ENCODE assay signal across 7 cellular contexts in the genomic region with DNA sequence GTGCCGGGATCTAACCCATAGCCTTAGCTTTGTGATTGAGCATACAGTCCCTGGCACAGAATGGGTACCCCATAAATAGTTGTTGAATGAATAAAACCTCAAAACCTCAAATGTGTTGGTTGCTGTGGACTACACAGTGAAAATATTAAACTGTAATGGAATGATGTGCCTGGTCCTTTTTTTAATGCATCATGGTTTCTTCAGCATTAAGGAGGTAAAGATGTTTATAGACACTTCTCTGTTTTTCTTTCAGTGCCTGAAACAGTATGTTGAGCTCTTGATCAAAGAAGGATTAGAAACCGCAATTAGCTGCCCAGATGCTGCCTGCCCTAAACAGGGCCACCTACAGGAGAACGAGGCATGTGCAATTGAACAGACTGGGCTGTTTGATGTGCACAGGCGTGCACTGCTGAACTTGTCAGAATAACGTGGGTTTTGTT.
A peak's percentile ranks its signal among the peaks of the same experiment; 100 is the strongest.
DNase-seq lines count a peak whose midpoint lies in the region; ATAC-seq and TF ChIP-seq lines count a peak whose summit lies in the region.

No MANE protein-coding gene starts in this region.

- H3K9me3 ChIP-seq in H9 (ENCODE audit: control insufficient read depth, low read depth, low read length) (no peaks in the 10 kb centered on the region), OCI-LY7 (ENCODE audit: low read length) (no peaks in the 10 kb centered on the region), mammary epithelial cell (replicated peaks; ENCODE audit: insufficient read depth, low read length) (no peaks in the 10 kb centered on the region)

- no peak overlapping the region for H3K18ac ChIP-seq in H9 (ENCODE audit: insufficient read length, low read depth, low read length)

- CTCF ChIA-PET in OCI-LY7 (lab: Charles Lee; ENCODE audit: unreplicated experiment): interaction anchor here (0.6 to 1.7 kb wide), 2 partner anchors 18 to 822 kb away, joined by 3 to 5 read pairs; no protein-coding TSS in a partner anchor
- CTCF ChIA-PET in mammary epithelial cell (lab: Charles Lee; ENCODE audit: low non-redundant PET): no interaction called here

- peaks cover 20 to 23% of the 10 kb centered on the region in 2 experiments for H3K4me1 Mint-ChIP-seq in H9
- peaks cover 26 to 40% (median 33%) of the 10 kb centered on the region in 4 donors for H3K4me1 Mint-ChIP-seq in naive thymus-derived CD8-positive, alpha-beta T cell
- peaks cover 11% of the 10 kb centered on the region for H3K4me1 Mint-ChIP-seq in stimulated activated memory B cell treated with anti-CD40 and anti-IgM and Interleukin-4, amounts not matched to agents 10 μg/mL and 1 μg/mL and 100 μg/mL, for 72 hours

- in situ Hi-C loops in mammary epithelial cell (cut with MboI; ENCODE audit: low sequenced_read_pairs in 2 of 2): no loop called here

- H3K23me2 ChIP-seq in H9 (ENCODE audit: insufficient read length, low read depth, low read length, poor library complexity, severe bottlenecking): no peaks in the 10 kb centered on the region

- H3K27ac Mint-ChIP-seq in H9: no peak overlapping the region
- H3K27ac Mint-ChIP-seq in naive thymus-derived CD8-positive, alpha-beta T cell: peak overlapping the region in 6 of 10 donors; percentile 5 to 68 (median 30)
- H3K27ac Mint-ChIP-seq in stimulated activated memory B cell treated with anti-CD40 and anti-IgM and Interleukin-4, amounts not matched to agents 10 μg/mL and 1 μg/mL and 100 μg/mL, for 72 hours: no peak overlapping the region

- H3K4me3 Mint-ChIP-seq in H9: no peak overlapping the region
- H3K4me3 Mint-ChIP-seq in naive thymus-derived CD8-positive, alpha-beta T cell: no peak overlapping the region
- H3K4me3 Mint-ChIP-seq in stimulated activated memory B cell treated with anti-CD40 and anti-IgM and Interleukin-4, amounts not matched to agents 10 μg/mL and 1 μg/mL and 100 μg/mL, for 72 hours: no peak overlapping the region

- peak; percentile 72 to 83 for ATAC-seq in naive thymus-derived CD8-positive, alpha-beta T cell
- no peak for ATAC-seq in stimulated activated memory B cell treated with anti-CD40 and anti-IgM and Interleukin-4, amounts not matched to agents 10 μg/mL and 1 μg/mL and 100 μg/mL, for 72 hours

- H3K9ac ChIP-seq in H9 (ENCODE audit: extremely low read depth, insufficient read length, low read length): no peak overlapping the region
- H3K9ac ChIP-seq in mammary epithelial cell (ENCODE audit: insufficient read depth, low read length): no peak overlapping the region

- no peaks in the 10 kb centered on the region for H4K20me1 ChIP-seq in H9 (ENCODE audit: control insufficient read depth, insufficient read depth, insufficient read length)
- no peaks in the 10 kb centered on the region for H4K20me1 ChIP-seq in OCI-LY7 (ENCODE audit: insufficient read depth, low read length)
- H4K20me1 ChIP-seq in mammary epithelial cell (ENCODE audit: insufficient read depth, low read length): no peaks in the 10 kb centered on the region

- H4K91ac ChIP-seq in H9 (ENCODE audit: insufficient read length, low read depth, low read length): no peak overlapping the region

- H3K27me3 Mint-ChIP-seq in H9 (ENCODE audit: low read depth): no peaks in the 10 kb centered on the region; the same call in 1 of the 2 replicates
- H3K27me3 Mint-ChIP-seq in naive thymus-derived CD8-positive, alpha-beta T cell: no peaks in the 10 kb centered on the region
- H3K27me3 Mint-ChIP-seq in stimulated activated memory B cell treated with anti-CD40 and anti-IgM and Interleukin-4, amounts not matched to agents 10 μg/mL and 1 μg/mL and 100 μg/mL, for 72 hours: no peaks in the 10 kb centered on the region

- H2BK15ac ChIP-seq in H9 (ENCODE audit: low read depth, low read length): no peak overlapping the region

- H2AK5ac ChIP-seq in H9 (ENCODE audit: insufficient read length, low read length): no peak overlapping the region

- H3K27me3 ChIP-seq in H9 (ENCODE audit: insufficient read depth, low read length): no peaks in the 10 kb centered on the region
- no peaks in the 10 kb centered on the region for H3K27me3 ChIP-seq in mammary epithelial cell (ENCODE audit: insufficient read depth, low read length)

- BruUV-seq in OCI-LY7 (replicated peaks; lab: Mats Ljungman, UMichigan) (no TSS peak), mammary epithelial cell (replicated peaks; lab: Mats Ljungman, UMichigan) (no TSS peak)

- H3K36me3 Mint-ChIP-seq in H9 (ENCODE audit: insufficient read depth in 1 of 3, low read depth in 3 of 3): no peaks in the 10 kb centered on the region
- H3K36me3 Mint-ChIP-seq in naive thymus-derived CD8-positive, alpha-beta T cell: peaks cover 0 to 49% (median 4%) of the 10 kb centered on the region in 3 donors
- H3K36me3 Mint-ChIP-seq in stimulated activated memory B cell treated with anti-CD40 and anti-IgM and Interleukin-4, amounts not matched to agents 10 μg/mL and 1 μg/mL and 100 μg/mL, for 72 hours: no peaks in the 10 kb centered on the region

- no peaks in the 10 kb centered on the region for H3K9me3 Mint-ChIP-seq in H9
- H3K9me3 Mint-ChIP-seq in naive thymus-derived CD8-positive, alpha-beta T cell: no peaks in the 10 kb centered on the region
- no peaks in the 10 kb centered on the region for H3K9me3 Mint-ChIP-seq in stimulated activated memory B cell treated with anti-CD40 and anti-IgM and Interleukin-4, amounts not matched to agents 10 μg/mL and 1 μg/mL and 100 μg/mL, for 72 hours

- no peak overlapping the region for H3K4ac ChIP-seq in H9 (ENCODE audit: low read depth, low read length)

- H3T11ph ChIP-seq in H9 (ENCODE audit: low read length): no peak overlapping the region

- no peak overlapping the region for H2BK20ac ChIP-seq in H9 (ENCODE audit: low read depth, low read length, poor library complexity, severe bottlenecking)

- H3K4me1 ChIP-seq in H9 (ENCODE audit: insufficient read depth, low read length) (peaks cover 3% of the 10 kb centered on the region; the same call in 1 of the 2 replicates), OCI-LY7 (ENCODE audit: insufficient read depth, low read length, poor library complexity, severe bottlenecking) (no peaks in the 10 kb centered on the region), mammary epithelial cell (ENCODE audit: insufficient read depth, low read length) (peaks cover 8% of the 10 kb centered on the region)

- no peak overlapping the region for H2BK12ac ChIP-seq in H9 (ENCODE audit: insufficient read length, low read depth, low read length)

- peak; percentile 25 for DNase-seq in GM12865 (ENCODE audit: low read depth)
- no peak for DNase-seq in H9
- peak; percentile 36 for DNase-seq in OCI-LY7 (ENCODE audit: low spot score)
- no peak for DNase-seq in mammary epithelial cell
- DNase-seq in naive thymus-derived CD8-positive, alpha-beta T cell: peak in 6 of 10 donors; percentile 6 to 42 (median 35)
- DNase-seq in NK-92 treated with Interleukin-12 subunit alpha and Interleukin-12 subunit beta, amount 100 ng/mL, for 24 hours (lab: John Stamatoyannopoulos, UW): no peak

- H4K8ac ChIP-seq in H9 (replicated peaks; ENCODE audit: insufficient read length, low read depth, low read length): no peak overlapping the region

- no peaks in the 10 kb centered on the region for H3K9me2 ChIP-seq in OCI-LY7 (ENCODE audit: insufficient read depth, low read length)

- POLR2A ChIA-PET in OCI-LY7 (lab: Charles Lee): interaction anchor here (0.9 kb wide), 1 partner anchor 15 kb away, joined by 3 read pairs; no protein-coding TSS in a partner anchor
- POLR2A ChIA-PET in naive thymus-derived CD8-positive, alpha-beta T cell (lab: Charles Lee): interaction anchor here (1.1 kb wide), 1 partner anchor 17 kb away, joined by 3 read pairs; no protein-coding TSS in a partner anchor

- H3K79me2 ChIP-seq in H9 (ENCODE audit: insufficient read depth, low read length): no peaks in the 10 kb centered on the region
- H3K79me2 ChIP-seq in OCI-LY7 (ENCODE audit: insufficient read depth, low read depth, low read length): no peaks in the 10 kb centered on the region
- H3K79me2 ChIP-seq in mammary epithelial cell (ENCODE audit: insufficient read depth, low read length): no peaks in the 10 kb centered on the region

- H3K27ac ChIP-seq in H9 (ENCODE audit: insufficient read length, low read depth, low read length) (no peak overlapping the region), OCI-LY7 (ENCODE audit: low read depth, low read length, poor library complexity, severe bottlenecking) (no peak overlapping the region), mammary epithelial cell (ENCODE audit: insufficient read depth, low read depth, low read length) (no peak overlapping the region)

- H3K14ac ChIP-seq in H9 (ENCODE audit: insufficient read depth, low read length): no peak overlapping the region

- H2BK5ac ChIP-seq in H9 (ENCODE audit: insufficient read length, low read length): no peak overlapping the region

- no peak overlapping the region for H2BK120ac ChIP-seq in H9 (ENCODE audit: low read depth, low read length, poor library complexity, severe bottlenecking)

- H3K4me3 ChIP-seq in GM12865 (ENCODE audit: low read depth, low read length): no peak overlapping the region
- no peak overlapping the region for H3K4me3 ChIP-seq in OCI-LY7 (ENCODE audit: low read depth, low read length, poor library complexity, severe bottlenecking)
- H3K4me3 ChIP-seq in mammary epithelial cell (replicated peaks in 1 of 3; ENCODE audit: insufficient read depth in 1 of 3, low read depth in 2 of 3, low read length in 3 of 3): no peak overlapping the region

- H3K4me2 ChIP-seq in H9 (ENCODE audit: insufficient read depth, insufficient read length, low read length): no peak overlapping the region
- H3K4me2 ChIP-seq in OCI-LY7 (ENCODE audit: low read length): no peak overlapping the region
- H3K4me2 ChIP-seq in mammary epithelial cell (ENCODE audit: insufficient read depth, low read depth, low read length): no peak overlapping the region

- intact Hi-C loops in OCI-LY7 (cut with micrococcal nuclease; ENCODE audit: unreplicated experiment) (no loop called here), mammary epithelial cell (cut with micrococcal nuclease) (no loop called here)

- H3K56ac ChIP-seq in H9 (ENCODE audit: insufficient read length, low read depth, low read length): no peak overlapping the region

- H4K5ac ChIP-seq in H9 (ENCODE audit: insufficient read length, low read depth, low read length): no peak overlapping the region

- no peak overlapping the region for H2AFZ ChIP-seq in H9 (ENCODE audit: low read length)
- no peak overlapping the region for H2AFZ ChIP-seq in OCI-LY7 (ENCODE audit: low read length)
- H2AFZ ChIP-seq in mammary epithelial cell (ENCODE audit: low read depth, low read length): no peak overlapping the region

- dilution Hi-C loops in mammary epithelial cell (cut with HindIII; ENCODE audit: low sequenced_read_pairs): no loop called here

- no peaks in the 10 kb centered on the region for H3K79me1 ChIP-seq in H9 (ENCODE audit: insufficient read depth, low read depth, low read length, poor library complexity, severe bottlenecking)

- peak; percentile 37 for TF ChIP-seq CTCF in GM12865 (IDR thresholded peaks at IDR 0.05; ENCODE audit: insufficient read depth, low read depth, low read length, missing control alignments)
- peak; percentile 70 for TF ChIP-seq CTCF in H9 (conservative IDR thresholded peaks at IDR 0.05)
- TF ChIP-seq CTCF in OCI-LY7 (conservative IDR thresholded peaks at IDR 0.05; ENCODE audit: low read length): peak; percentile 77
- TF ChIP-seq CTCF in mammary epithelial cell (conservative IDR thresholded peaks at IDR 0.05 in 1 of 2, IDR thresholded peaks at IDR 0.05 in 1 of 2; ENCODE audit: extremely low read depth in 1 of 2, insufficient read depth in 1 of 2, low read depth in 1 of 2, low read length in 2 of 2): peak; percentile 25 to 26

- no CpG with 5 or more reads among the region's 5 CpGs for WGBS in H9 (ENCODE audit: extremely low coverage, insufficient read length, low lambda C conversion rate)
- 74% methylated on average over 5 of the region's 5 CpGs for whole genome bisulfite sequencing in mammary epithelial cell (ENCODE audit: low coverage, missing lambda C conversion rate)

- no peak overlapping the region for H3K23ac ChIP-seq in H9 (ENCODE audit: insufficient read length, low read depth, low read length)

- H3K36me3 ChIP-seq in OCI-LY7 (ENCODE audit: insufficient read depth, low read length): no peaks in the 10 kb centered on the region
- no peaks in the 10 kb centered on the region for H3K36me3 ChIP-seq in mammary epithelial cell (ENCODE audit: insufficient read depth, low read length)

Comparison
In these comparisons a context has a peak if more than half of its experiments do, and no peak if none do; other contexts are left out.
1. DNase-seq: peak in GM12865 (single experiment), OCI-LY7 (single experiment) and naive thymus-derived CD8-positive, alpha-beta T cell (6 of 10); none in H9 (single experiment), mammary epithelial cell (single experiment) and NK-92 treated with Interleukin-12 subunit alpha and Interleukin-12 subunit beta, amount 100 ng/mL, for 24 hours (single experiment).
2. CTCF ChIP-seq: peak in every context shown above with its lines; median percentile 77 in OCI-LY7; 70 in H9; 37 in GM12865; 26 in mammary epithelial cell.
3. H3K27ac Mint-ChIP-seq: peak in naive thymus-derived CD8-positive, alpha-beta T cell (6 of 10); none in H9 (0 of 3) and stimulated activated memory B cell treated with anti-CD40 and anti-IgM and Interleukin-4, amounts not matched to agents 10 μg/mL and 1 μg/mL and 100 μg/mL, for 72 hours (single experiment).